9 cellular contexts compared by ENCODE assay signal in genomic region chr6:121305957-121306607, GRCh38. TPM values are rescaled to one million over a fixed set of nuclear protein-coding genes. Genes with fewer than 3 reads are reported as not detected.
A peak's percentile ranks its signal among the peaks of the same experiment; 100 is the strongest.
DNase-seq lines count a peak whose midpoint lies in the region; ATAC-seq and TF ChIP-seq lines count a peak whose summit lies in the region.
"Had no signal": no experiment of that assay in that cellular context is flagged by ENCODE, and none has a peak within 500 bp of the region (broad histone marks: within the 10 kb centered on the region; RNA-seq: fewer than 3 reads in every experiment).

No MANE protein-coding gene starts in this region.

- peak; percentile 85 for ATAC-seq in GM19372 (IDR thresholded peaks at IDR 0.05; ENCODE audit: low read depth, unreplicated experiment)
- ATAC-seq in HG03432 (IDR thresholded peaks at IDR 0.05; ENCODE audit: unreplicated experiment): peak; percentile 89
- no peak for ATAC-seq in gastrocnemius medialis

- H3K4me1 Mint-ChIP-seq in neural progenitor cell: no peaks in the 10 kb centered on the region

- H3K4me1 ChIP-seq in neural progenitor cell (no peaks in the 10 kb centered on the region), gastrocnemius medialis (no peaks in the 10 kb centered on the region)

- no peaks in the 10 kb centered on the region for H4K20me1 ChIP-seq in neural progenitor cell (ENCODE audit: low read depth)

- H3K27ac ChIP-seq in neural progenitor cell (no peak overlapping the region), gastrocnemius medialis (no peak overlapping the region)
- H3K27ac ChIP-seq: SJSA1 had no signal

- H3F3A ChIP-seq in neural progenitor cell (ENCODE audit: low read depth): no peaks in the 10 kb centered on the region

- in situ Hi-C loops in gastrocnemius medialis (cut with MboI; ENCODE audit: low sequenced_read_pairs in 4 of 4): no loop called here

- H3K36me3 ChIP-seq in neural progenitor cell (no peaks in the 10 kb centered on the region), gastrocnemius medialis (no peaks in the 10 kb centered on the region)
- H3K36me3 ChIP-seq: SJSA1 had no signal

- no peak overlapping the region for H3K4me3 Mint-ChIP-seq in neural progenitor cell

- no peaks in the 10 kb centered on the region for H3K79me2 ChIP-seq in neural progenitor cell (ENCODE audit: low read depth)

- H3K4me3 ChIP-seq in neural progenitor cell: no peak overlapping the region
- no peak overlapping the region for H3K4me3 ChIP-seq in gastrocnemius medialis
- H3K4me3 ChIP-seq: SJSA1 had no signal

- no peak overlapping the region for H3K27ac Mint-ChIP-seq in neural progenitor cell

- peaks cover 2% of the 10 kb centered on the region for H3K36me3 Mint-ChIP-seq in neural progenitor cell

- H2AFZ ChIP-seq in neural progenitor cell (replicated peaks): no peak overlapping the region

- no peak overlapping the region for H3K4me2 ChIP-seq in neural progenitor cell

- H3K9me3 ChIP-seq in neural progenitor cell (ENCODE audit: low read depth) (no peaks in the 10 kb centered on the region), gastrocnemius medialis (no peaks in the 10 kb centered on the region)
- H3K9me3 ChIP-seq: SJSA1 had no signal

- intact Hi-C loops in gastrocnemius medialis (cut with DNase I; ENCODE audit: low total_unique reads): no loop called here

- no peak overlapping the region for H3K9ac ChIP-seq in neural progenitor cell

- TF ChIP-seq CTCF in neural progenitor cell (IDR thresholded peaks at IDR 0.05): peak; percentile 72
- peak in 1 of 5 experiments; percentile 14 for TF ChIP-seq CTCF in gastrocnemius medialis (IDR thresholded peaks at IDR 0.05 in 4 of 5, conservative IDR thresholded peaks at IDR 0.05 in 1 of 5)

- H3K27me3 ChIP-seq in neural progenitor cell (no peaks in the 10 kb centered on the region), gastrocnemius medialis (no peaks in the 10 kb centered on the region)
- H3K27me3 ChIP-seq: SJSA1 had no signal

- DNase-seq in DMS 273 treated with DMSO at 0.1 percent for 48 hours (lab: John Stamatoyannopoulos, UW) (peak; percentile 4), NCI-H82 treated with DMSO at 0.1 percent for 48 hours (lab: John Stamatoyannopoulos, UW; ENCODE audit: unreplicated experiment) (peak; percentile 52), dermis microvascular lymphatic vessel endothelial cell (ENCODE audit: low read depth in 2 of 2) (peak; percentile 16 to 47), neural progenitor cell (ENCODE audit: low spot score) (peak; percentile 50), gastrocnemius medialis (no peak), globus pallidus (ENCODE audit: low spot score) (no peak)

- H3K9me3 Mint-ChIP-seq in neural progenitor cell: no peaks in the 10 kb centered on the region

- no peak for TF ChIP-seq POLR2A in gastrocnemius medialis (IDR thresholded peaks at IDR 0.05)

- no peaks in the 10 kb centered on the region for H3K27me3 Mint-ChIP-seq in neural progenitor cell (ENCODE audit: insufficient read depth, low read depth)

RNA-seq across cellular contexts. Expression of gene TBC1D32, which starts 28.2 kb away (rescaled TPM):
- total RNA-seq in dermis microvascular lymphatic vessel endothelial cell (2.1 and 2.3 TPM in 2 replicates), neural progenitor cell (ENCODE audit: low replicate concordance) (18.9 and 29.7 TPM in 2 replicates), gastrocnemius medialis (1 to 10 TPM in 1 of 4 donors, under 1 TPM in 3; 0.07 to 1.2 (median 0.43) TPM)

Comparison
In these comparisons a context has a peak if more than half of its experiments do, and no peak if none do; other contexts are left out.
1. DNase-seq: peak in DMS 273 treated with DMSO at 0.1 percent for 48 hours (single experiment), NCI-H82 treated with DMSO at 0.1 percent for 48 hours (single experiment), dermis microvascular lymphatic vessel endothelial cell (2 of 2) and neural progenitor cell (single experiment); none in gastrocnemius medialis (0 of 2) and globus pallidus (single experiment).
2. ATAC-seq: peak in GM19372 (single experiment) and HG03432 (single experiment); none in gastrocnemius medialis (0 of 2).